In genomic region chr6:7107578-7108195, GRCh38 we compare ENCODE assay signal across 8 cellular contexts. TPM values are rescaled to one million over a fixed set of nuclear protein-coding genes. Genes with fewer than 3 reads are reported as not detected.
DNase-seq lines count a peak whose midpoint lies in the region; ATAC-seq and TF ChIP-seq lines count a peak whose summit lies in the region.

RREB1 (plus strand) TSS chr6:7107961; CDS start chr6:7181912, 73,951 bp downstream.

- H3K36me3 ChIP-seq in CD8-positive, alpha-beta memory T cell (ENCODE audit: insufficient read depth, low read length): no peaks in the 10 kb centered on the region
- H3K36me3 ChIP-seq in upper lobe of right lung: no peaks in the 10 kb centered on the region

- CTCF ChIA-PET in CD8-positive, alpha-beta memory T cell (lab: Charles Lee): interaction anchor here (1.9 to 4.4 kb wide), 2 partner anchors 21 to 28 kb away, joined by 4 to 18 read pairs; no protein-coding TSS in a partner anchor

- peak within 1 kb of the TSS; percentile 93 to 98 (median 96) for H3K4me3 Mint-ChIP-seq in CD8-positive, alpha-beta memory T cell

- TF ChIP-seq POLR2A in Raji (IDR thresholded peaks at IDR 0.05; ENCODE audit: insufficient read depth, low read depth, low read length): peak; percentile 42; the same call in 1 of the 2 replicates

- no peaks in the 10 kb centered on the region for H3K27me3 ChIP-seq in CD8-positive, alpha-beta memory T cell (ENCODE audit: insufficient read depth, low read length, poor library complexity, severe bottlenecking)
- H3K27me3 ChIP-seq in HL-60 (ENCODE audit: insufficient read depth, poor library complexity, severe bottlenecking) (no peaks in the 10 kb centered on the region), upper lobe of right lung (no peaks in the 10 kb centered on the region)

- peak within 1 kb of the TSS; percentile 72 for H3K4me3 ChIP-seq in CD8-positive, alpha-beta memory T cell (ENCODE audit: low read length)
- peak within 1 kb of the TSS; percentile 89 for H3K4me3 ChIP-seq in HL-60 (replicated peaks; ENCODE audit: insufficient read depth, low read length)
- peak within 1 kb of the TSS; percentile 97 for H3K4me3 ChIP-seq in upper lobe of right lung

- peaks cover 30% of the 10 kb centered on the region for H3K4me1 ChIP-seq in CD8-positive, alpha-beta memory T cell (ENCODE audit: insufficient read depth, low read length)
- H3K4me1 ChIP-seq in upper lobe of right lung: peaks cover 28% of the 10 kb centered on the region

- intact Hi-C loops in upper lobe of right lung (cut with DNase I): loop anchor here (10.0 kb wide), 1 partner anchor 127 kb away; no protein-coding TSS in a partner anchor

- peak; percentile 46 to 78 (median 59) for DNase-seq in CD8-positive, alpha-beta memory T cell
- peak; percentile 69 to 79 for DNase-seq in HL-60 (ENCODE audit: low read depth in 1 of 2, low spot score in 1 of 2)
- peak; percentile 16 to 44 (median 30) for DNase-seq in activated naive CD4-positive, alpha-beta T cell (lab: John Stamatoyannopoulos, UW)
- peak; percentile 55 for DNase-seq in foreskin melanocyte
- no peak for DNase-seq in omental fat pad (ENCODE audit: low spot score)
- peak; percentile 84 for DNase-seq in upper lobe of right lung

- peaks cover 34 to 43% (median 42%) of the 10 kb centered on the region in 3 donors for H3K4me1 Mint-ChIP-seq in CD8-positive, alpha-beta memory T cell

- TF ChIP-seq CTCF in HL-60 (IDR thresholded peaks at IDR 0.05; ENCODE audit: insufficient read depth, low read length): no peak
- no peak for TF ChIP-seq CTCF in omental fat pad (IDR thresholded peaks at IDR 0.05)
- no peak for TF ChIP-seq CTCF in upper lobe of right lung (IDR thresholded peaks at IDR 0.05)

- H3K27ac Mint-ChIP-seq in CD8-positive, alpha-beta memory T cell: peak within 1 kb of the TSS; percentile 92 to 97 (median 94)

- H3K36me3 Mint-ChIP-seq in CD8-positive, alpha-beta memory T cell: peaks cover 0 to 17% (median 0%) of the 10 kb centered on the region in 3 donors

- no peaks in the 10 kb centered on the region for H3K9me3 Mint-ChIP-seq in CD8-positive, alpha-beta memory T cell

- peaks cover 0 to 1% of the 10 kb centered on the region in 2 donors for H3K27me3 Mint-ChIP-seq in CD8-positive, alpha-beta memory T cell

- peak; percentile 57 for ATAC-seq in GM19455 (IDR thresholded peaks at IDR 0.05; ENCODE audit: unreplicated experiment)
- ATAC-seq in omental fat pad (ENCODE audit: low FRiP score): peak; percentile 55
- ATAC-seq in upper lobe of right lung: peak; percentile 81

- H3K9me3 ChIP-seq in CD8-positive, alpha-beta memory T cell (ENCODE audit: low read length): no peaks in the 10 kb centered on the region
- no peaks in the 10 kb centered on the region for H3K9me3 ChIP-seq in upper lobe of right lung

- peak within 1 kb of the TSS; percentile 74 for H3K27ac ChIP-seq in CD8-positive, alpha-beta memory T cell (ENCODE audit: low read depth, low read length)
- H3K27ac ChIP-seq in HL-60 (replicated peaks): peak within 1 kb of the TSS; percentile 95
- H3K27ac ChIP-seq in upper lobe of right lung: peak within 1 kb of the TSS; percentile 91

- POLR2A ChIA-PET in CD8-positive, alpha-beta memory T cell (lab: Charles Lee): interaction anchor here (2.7 to 3.4 kb wide), 2 partner anchors 21 to 30 kb away, joined by 15 to 27 read pairs; no protein-coding TSS in a partner anchor

RNA-seq across cellular contexts. Expression of gene RREB1, which starts in this region (rescaled TPM):
- total RNA-seq in CD8-positive, alpha-beta memory T cell: 10 to 100 TPM; 17.7 to 18.7 TPM
- polyA plus RNA-seq in CD8-positive, alpha-beta memory T cell: 8.5 TPM
- 10 to 100 TPM; 24.9 to 48.1 (median 40.6) TPM for total RNA-seq in omental fat pad
- 60.2 TPM for total RNA-seq in upper lobe of right lung
